ENCODE assay signal across 15 cellular contexts in genomic region chr1:168734271-168734670, GRCh38. TPM values are rescaled to one million over a fixed set of nuclear protein-coding genes. Genes with fewer than 3 reads are reported as not detected.
"Had no signal": no experiment of that assay in that cellular context is flagged by ENCODE, and none has a peak within 500 bp of the region (broad histone marks: within the 10 kb centered on the region; RNA-seq: fewer than 3 reads in every experiment).

No MANE protein-coding gene starts in this region.

- ATAC-seq: activated CD8-positive, alpha-beta T cell treated with anti-CD3 and anti-CD28 coated beads, Interleukin-2, amount 10 ng/mL, durations not matched to agents 7 days and 5 days; activated naive CD8-positive, alpha-beta T cell treated with anti-CD3 and anti-CD28 coated beads, Interleukin-2, amount 50 U/mL, for 24 hours had no signal

- H3K4me3 ChIP-seq: ascending aorta, cardiac muscle cell, coronary artery, thoracic aorta, uterus had no signal

- H3K27ac ChIP-seq: ascending aorta, cardiac muscle cell, coronary artery, epithelial cell of prostate, thoracic aorta, uterus had no signal

- H3K27me3 ChIP-seq: ascending aorta, cardiac muscle cell, uterus had no signal

- DNase-seq: activated CD4-positive, alpha-beta T cell treated with anti-CD3 and anti-CD28 coated beads for 48 hours; activated CD8-positive, alpha-beta T cell treated with anti-CD3 and anti-CD28 coated beads, Interleukin-2, amount 10 ng/mL, durations not matched to agents 7 days and 5 days; activated naive CD4-positive, alpha-beta T cell treated with Interleukin-2 at 50 U/mL for 16 hours; activated naive CD8-positive, alpha-beta T cell treated with anti-CD3 and anti-CD28 coated beads, Interleukin-2, amount 50 U/mL, for 24 hours; effector memory CD4-positive, alpha-beta T cell; immature natural killer cell; stimulated activated CD4-positive, alpha-beta T cell treated with anti-CD3 and anti-CD28 coated beads, Interleukin-4, amount 100 ng/mL, for 24 hours; uterus had no signal

- H3K9me3 ChIP-seq: ascending aorta, thoracic aorta, uterus had no signal

- H3K36me3 ChIP-seq: ascending aorta, cardiac muscle cell, thoracic aorta, uterus had no signal

- H3K4me1 ChIP-seq: ascending aorta, uterus had no signal

RNA-seq across cellular contexts. Expression of gene DPT, which starts 5.3 kb away (rescaled TPM):
- total RNA-seq: activated CD8-positive, alpha-beta T cell treated with anti-CD3 and anti-CD28 coated beads, Interleukin-2, amount 10 ng/mL, durations not matched to agents 7 days and 5 days; cardiac muscle cell; glomerular endothelial cell; pulmonary artery endothelial cell had no signal
- polyA plus RNA-seq: cardiac muscle cell, immature natural killer cell had no signal
